13 cellular contexts compared by ENCODE assay signal in genomic region chr14:21212824-21213223, GRCh38. TPM values are rescaled to one million over a fixed set of nuclear protein-coding genes. Genes with fewer than 3 reads are reported as not detected.
"Had no signal": no experiment of that assay in that cellular context is flagged by ENCODE, and none has a peak within 500 bp of the region (broad histone marks: within the 10 kb centered on the region; RNA-seq: fewer than 3 reads in every experiment).

No MANE protein-coding gene starts in this region.

RNA-seq across cellular contexts. Expression of gene OR5AU1, which starts 57.0 kb away (rescaled TPM):
- total RNA-seq: epithelial cell of proximal tubule, esophagus squamous epithelium, gastroesophageal sphincter, left lobe of liver, mammary epithelial cell, mucosa of gallbladder, myocyte, osteoblast, right atrium auricular region, sigmoid colon, suprapubic skin, thyroid gland had no signal
- polyA plus RNA-seq: mammary epithelial cell, neural cell, sigmoid colon had no signal
